23 cellular contexts compared by ENCODE assay signal in genomic region chr16:31061813-31062440, GRCh38. TPM values are rescaled to one million over a fixed set of nuclear protein-coding genes. Genes with fewer than 3 reads are reported as not detected.
A peak's percentile ranks its signal among the peaks of the same experiment; 100 is the strongest.
DNase-seq lines count a peak whose midpoint lies in the region; ATAC-seq and TF ChIP-seq lines count a peak whose summit lies in the region.
"Had no signal": no experiment of that assay in that cellular context is flagged by ENCODE, and none has a peak within 500 bp of the region (broad histone marks: within the 10 kb centered on the region; RNA-seq: fewer than 3 reads in every experiment).

No MANE protein-coding gene starts in this region.

- POLR2A ChIA-PET in activated CD4-positive, alpha-beta T cell treated with anti-CD3 and anti-CD28 coated beads for 36 hours (lab: Charles Lee): no interaction called here

- H3K9me3 Mint-ChIP-seq in activated CD4-positive, alpha-beta T cell treated with anti-CD3 and anti-CD28 coated beads, Interleukin-2, amount 10 ng/mL, durations not matched to agents 24 days and 14 days: no peaks in the 10 kb centered on the region
- H3K9me3 Mint-ChIP-seq in activated CD4-positive, alpha-beta T cell treated with anti-CD3 and anti-CD28 coated beads for 36 hours (ENCODE audit: low read depth): no peaks in the 10 kb centered on the region
- H3K9me3 Mint-ChIP-seq: CD4-positive, alpha-beta memory T cell; GM23338 had no signal

- TF ChIP-seq POLR2A in testis (IDR thresholded peaks at IDR 0.05): no peak

- intact Hi-C loops in activated CD4-positive, alpha-beta T cell treated with anti-CD3 and anti-CD28 coated beads, Interleukin-2, amount 10 ng/mL, durations not matched to agents 24 days and 14 days (cut with micrococcal nuclease): no loop called here
- intact Hi-C loops in activated CD4-positive, alpha-beta T cell treated with anti-CD3 and anti-CD28 coated beads for 36 hours (cut with DNase I, micrococcal nuclease): no loop called here
- intact Hi-C loops in lower lobe of right lung (cut with DNase I) (no loop called here), testis (cut with DNase I; ENCODE audit: low total_unique reads) (no loop called here)

- ATAC-seq in activated CD4-positive, alpha-beta T cell treated with anti-CD3 and anti-CD28 coated beads for 36 hours: no peak
- no peak for ATAC-seq in lower lobe of right lung
- no peak for ATAC-seq in GM18520 (IDR thresholded peaks at IDR 0.05; ENCODE audit: unreplicated experiment)
- ATAC-seq in GM21423 (IDR thresholded peaks at IDR 0.05; ENCODE audit: unreplicated experiment): no peak
- ATAC-seq: GM12878, GM23338, HCT116, Panc1 had no signal

- peaks cover 40% of the 10 kb centered on the region for H3K36me3 Mint-ChIP-seq in activated CD4-positive, alpha-beta T cell treated with anti-CD3 and anti-CD28 coated beads, Interleukin-2, amount 10 ng/mL, durations not matched to agents 24 days and 14 days (ENCODE audit: low read depth)
- H3K36me3 Mint-ChIP-seq in activated CD4-positive, alpha-beta T cell treated with anti-CD3 and anti-CD28 coated beads for 36 hours (ENCODE audit: low read depth): peaks cover 18% of the 10 kb centered on the region

- no peaks in the 10 kb centered on the region for H3K9me3 ChIP-seq in lower lobe of right lung
- H3K9me3 ChIP-seq in testis: no peaks in the 10 kb centered on the region
- H3K9me3 ChIP-seq: BLaER1 treated with 17β-estradiol and CSF1 and Interleukin-3, amounts not matched to agents 10 nM and 100 nM; SJSA1 had no signal

- WGBS in testis, 2 donors: 78 to 84% methylated on average over 14 to 54 of the region's 54 CpGs

- H3K4me1 Mint-ChIP-seq in activated CD4-positive, alpha-beta T cell treated with anti-CD3 and anti-CD28 coated beads, Interleukin-2, amount 10 ng/mL, durations not matched to agents 24 days and 14 days: peaks cover 40% of the 10 kb centered on the region
- H3K4me1 Mint-ChIP-seq in activated CD4-positive, alpha-beta T cell treated with anti-CD3 and anti-CD28 coated beads for 36 hours: peaks cover 34% of the 10 kb centered on the region
- H3K4me1 Mint-ChIP-seq: GM23338 had no signal

- H3K27me3 ChIP-seq in lower lobe of right lung (ENCODE audit: low read depth): no peaks in the 10 kb centered on the region
- H3K27me3 ChIP-seq in testis: no peaks in the 10 kb centered on the region
- H3K27me3 ChIP-seq: BLaER1 treated with 17β-estradiol and CSF1 and Interleukin-3, amounts not matched to agents 10 nM and 100 nM; SJSA1 had no signal

- H3K4me3 Mint-ChIP-seq in activated CD4-positive, alpha-beta T cell treated with anti-CD3 and anti-CD28 coated beads, Interleukin-2, amount 10 ng/mL, durations not matched to agents 24 days and 14 days: no peak overlapping the region
- H3K4me3 Mint-ChIP-seq in activated CD4-positive, alpha-beta T cell treated with anti-CD3 and anti-CD28 coated beads for 36 hours: no peak overlapping the region
- H3K4me3 Mint-ChIP-seq: CD4-positive, alpha-beta memory T cell; GM23338 had no signal

- H3K4me3 ChIP-seq in lower lobe of right lung (no peak overlapping the region), testis (peak overlapping the region; percentile 10 to 36)
- H3K4me3 ChIP-seq: BLaER1 treated with 17β-estradiol and CSF1 and Interleukin-3, amounts not matched to agents 10 nM and 100 nM; GM12878; GM23338; SJSA1 had no signal

- H3K4me1 ChIP-seq in lower lobe of right lung (peaks cover 13% of the 10 kb centered on the region), testis (peaks cover 8% of the 10 kb centered on the region)

- peaks cover 38% of the 10 kb centered on the region for H3K36me3 ChIP-seq in lower lobe of right lung
- H3K36me3 ChIP-seq in testis (ENCODE audit: low read depth, missing control alignments): no peaks in the 10 kb centered on the region

- H3K27ac ChIP-seq in lower lobe of right lung (no peak overlapping the region), testis (no peak overlapping the region)
- H3K27ac ChIP-seq: 22Rv1; BLaER1 treated with 17β-estradiol and CSF1 and Interleukin-3, amounts not matched to agents 10 nM and 100 nM; SJSA1 had no signal

- H3K27ac Mint-ChIP-seq in activated CD4-positive, alpha-beta T cell treated with anti-CD3 and anti-CD28 coated beads, Interleukin-2, amount 10 ng/mL, durations not matched to agents 24 days and 14 days: peak overlapping the region; percentile 34
- no peak overlapping the region for H3K27ac Mint-ChIP-seq in activated CD4-positive, alpha-beta T cell treated with anti-CD3 and anti-CD28 coated beads for 36 hours
- H3K27ac Mint-ChIP-seq: CD4-positive, alpha-beta memory T cell; GM23338 had no signal

- no peaks in the 10 kb centered on the region for H3K27me3 Mint-ChIP-seq in activated CD4-positive, alpha-beta T cell treated with anti-CD3 and anti-CD28 coated beads, Interleukin-2, amount 10 ng/mL, durations not matched to agents 24 days and 14 days
- H3K27me3 Mint-ChIP-seq in activated CD4-positive, alpha-beta T cell treated with anti-CD3 and anti-CD28 coated beads for 36 hours: no peaks in the 10 kb centered on the region
- H3K27me3 Mint-ChIP-seq: CD4-positive, alpha-beta memory T cell had no signal

- TF ChIP-seq CTCF in lower lobe of right lung (IDR thresholded peaks at IDR 0.05) (no peak), testis (IDR thresholded peaks at IDR 0.05) (no peak)

- CTCF ChIA-PET in activated CD4-positive, alpha-beta T cell treated with anti-CD3 and anti-CD28 coated beads for 36 hours (lab: Charles Lee): no interaction called here

- DNase-seq in activated CD4-positive, alpha-beta T cell treated with anti-CD3 and anti-CD28 coated beads, Interleukin-2, amount 10 ng/mL, durations not matched to agents 24 days and 14 days: no peak
- no peak for DNase-seq in activated CD4-positive, alpha-beta T cell treated with anti-CD3 and anti-CD28 coated beads for 36 hours
- peak; percentile 45 for DNase-seq in lower lobe of right lung
- DNase-seq in testis: no peak
- DNase-seq: ACHN; CD4-positive, alpha-beta memory T cell; DND-41; Karpas-422; NCI-H1417; NCI-H1694 treated with DMSO at 0.1 percent for 48 hours; NCI-H2081 treated with DMSO at 0.1 percent for 48 hours; NCI-H2171 treated with DMSO at 0.1 percent for 48 hours; NCI-H524 treated with DMSO at 0.1 percent for 48 hours; NCI-H82 had no signal

RNA-seq across cellular contexts. Expression of gene ZNF668, which starts 12.1 kb away (rescaled TPM):
- total RNA-seq in activated CD4-positive, alpha-beta T cell treated with anti-CD3 and anti-CD28 coated beads, Interleukin-2, amount 10 ng/mL, durations not matched to agents 24 days and 14 days: 15.6 and 15.9 TPM in 2 replicates
- total RNA-seq in activated CD4-positive, alpha-beta T cell treated with anti-CD3 and anti-CD28 coated beads for 36 hours: 1 to 10 TPM; 9.2 to 9.9 TPM
- 8.2 TPM for total RNA-seq in lower lobe of right lung
- 10 to 100 TPM; 17.2 to 20.2 TPM for total RNA-seq in testis
- polyA plus RNA-seq in testis (ENCODE audit: insufficient read depth, low read depth, low replicate concordance): 10.1 TPM

RNA-seq across cellular contexts. Expression of gene ZNF646, which starts 12.3 kb away (rescaled TPM):
- total RNA-seq in activated CD4-positive, alpha-beta T cell treated with anti-CD3 and anti-CD28 coated beads, Interleukin-2, amount 10 ng/mL, durations not matched to agents 24 days and 14 days: 21.1 and 23.3 TPM in 2 replicates
- 10 to 100 TPM; 21.3 to 25.8 TPM for total RNA-seq in activated CD4-positive, alpha-beta T cell treated with anti-CD3 and anti-CD28 coated beads for 36 hours
- 23.1 TPM for total RNA-seq in lower lobe of right lung
- 10 to 100 TPM; 68.9 to 74.0 TPM for total RNA-seq in testis
- polyA plus RNA-seq in testis (ENCODE audit: insufficient read depth, low read depth, low replicate concordance): 80.3 TPM

RNA-seq across cellular contexts. Expression of gene PRSS53, which starts 26.8 kb away (rescaled TPM):
- 4.3 and 4.8 TPM in 2 replicates for total RNA-seq in activated CD4-positive, alpha-beta T cell treated with anti-CD3 and anti-CD28 coated beads, Interleukin-2, amount 10 ng/mL, durations not matched to agents 24 days and 14 days
- 1 to 10 TPM; 4.0 to 9.2 TPM for total RNA-seq in activated CD4-positive, alpha-beta T cell treated with anti-CD3 and anti-CD28 coated beads for 36 hours
- total RNA-seq in lower lobe of right lung (2.4 TPM), testis (1 to 10 TPM; 2.7 to 6.1 TPM)
- 1.1 TPM for polyA plus RNA-seq in testis (ENCODE audit: insufficient read depth, low read depth, low replicate concordance)

RNA-seq across cellular contexts. Expression of gene STX4, which starts 28.6 kb away (rescaled TPM):
- 49.1 and 54.8 TPM in 2 replicates for total RNA-seq in activated CD4-positive, alpha-beta T cell treated with anti-CD3 and anti-CD28 coated beads, Interleukin-2, amount 10 ng/mL, durations not matched to agents 24 days and 14 days
- total RNA-seq in activated CD4-positive, alpha-beta T cell treated with anti-CD3 and anti-CD28 coated beads for 36 hours: 10 to 100 TPM; 29.2 to 35.9 TPM
- 86.1 TPM for total RNA-seq in lower lobe of right lung
- total RNA-seq in testis: 10 to 100 TPM; 50.9 to 56.9 TPM
- polyA plus RNA-seq in testis (ENCODE audit: insufficient read depth, low read depth, low replicate concordance): 37.1 TPM

RNA-seq across cellular contexts. Expression of gene VKORC1, which starts 32.7 kb away (rescaled TPM):
- total RNA-seq in activated CD4-positive, alpha-beta T cell treated with anti-CD3 and anti-CD28 coated beads, Interleukin-2, amount 10 ng/mL, durations not matched to agents 24 days and 14 days: 56.2 and 59.1 TPM in 2 replicates
- 10 to 100 TPM; 59.6 to 64.2 TPM for total RNA-seq in activated CD4-positive, alpha-beta T cell treated with anti-CD3 and anti-CD28 coated beads for 36 hours
- 65.6 TPM for total RNA-seq in lower lobe of right lung
- total RNA-seq in testis: 100 to 1,000 TPM; 102 to 183 TPM
- polyA plus RNA-seq in testis (ENCODE audit: insufficient read depth, low read depth, low replicate concordance): 102 TPM
